Comparison of ENCODE assay signal across 8 cellular contexts in genomic region chr11:67442504-67443398, GRCh38. TPM values are rescaled to one million over a fixed set of nuclear protein-coding genes. Genes with fewer than 3 reads are reported as not detected.
A peak's percentile ranks its signal among the peaks of the same experiment; 100 is the strongest.
DNase-seq lines count a peak whose midpoint lies in the region; ATAC-seq and TF ChIP-seq lines count a peak whose summit lies in the region.

No MANE protein-coding gene starts in this region.

- peaks cover 6 to 63% of the 10 kb centered on the region in 2 donors for H3K4me1 ChIP-seq in left lung
- H3K4me1 ChIP-seq in transverse colon = peaks cover 8 to 50% (median 26%) of the 10 kb centered on the region in 4 donors

- H3K9me3 ChIP-seq in left lung (no peaks in the 10 kb centered on the region), transverse colon (no peaks in the 10 kb centered on the region)

- TF ChIP-seq POLR2A in transverse colon (IDR thresholded peaks at IDR 0.05) = no peak

- H3K4me3 ChIP-seq in left lung (peak overlapping the region; percentile 79 to 89), transverse colon (peak overlapping the region; percentile 87 to 96 (median 92))

- H3K36me3 Mint-ChIP-seq in activated CD4-positive, alpha-beta T cell treated with anti-CD3 and anti-CD28 coated beads, Interleukin-2, amount 10 ng/mL, durations not matched to agents 24 days and 14 days (ENCODE audit: low read depth) = peaks cover 20% of the 10 kb centered on the region

- ATAC-seq in left lung = peak; percentile 1
- ATAC-seq in HG03378 (IDR thresholded peaks at IDR 0.05; ENCODE audit: unreplicated experiment) = no peak

- peaks cover 0 to 46% of the 10 kb centered on the region in 2 donors for H3K36me3 ChIP-seq in left lung
- H3K36me3 ChIP-seq in transverse colon = no peaks in the 10 kb centered on the region

- no peak for TF ChIP-seq EP300 in transverse colon (IDR thresholded peaks at IDR 0.05; ENCODE audit: low read depth)

- H3K9me3 Mint-ChIP-seq in activated CD4-positive, alpha-beta T cell treated with anti-CD3 and anti-CD28 coated beads, Interleukin-2, amount 10 ng/mL, durations not matched to agents 24 days and 14 days = no peaks in the 10 kb centered on the region

- in situ Hi-C loops in transverse colon (cut with MboI; ENCODE audit: low pct_ligation_motif_present in 1 of 4, low pct_unique_long_range_greater_than_20kb in 1 of 4, low sequenced_read_pairs in 3 of 4) = no loop called here

- no peaks in the 10 kb centered on the region for H3K27me3 Mint-ChIP-seq in activated CD4-positive, alpha-beta T cell treated with anti-CD3 and anti-CD28 coated beads, Interleukin-2, amount 10 ng/mL, durations not matched to agents 24 days and 14 days

- H3K4me1 Mint-ChIP-seq in activated CD4-positive, alpha-beta T cell treated with anti-CD3 and anti-CD28 coated beads, Interleukin-2, amount 10 ng/mL, durations not matched to agents 24 days and 14 days = peaks cover 56% of the 10 kb centered on the region

- intact Hi-C loops in activated CD4-positive, alpha-beta T cell treated with anti-CD3 and anti-CD28 coated beads, Interleukin-2, amount 10 ng/mL, durations not matched to agents 24 days and 14 days (cut with micrococcal nuclease) = no loop called here
- intact Hi-C loops in left lung (cut with DNase I) = no loop called here
- intact Hi-C loops in transverse colon (cut with DNase I; ENCODE audit: low total_unique reads) = no loop called here
- intact Hi-C loops in posterior vena cava (cut with DNase I) = no loop called here

- no peaks in the 10 kb centered on the region for H3K27me3 ChIP-seq in left lung
- no peaks in the 10 kb centered on the region for H3K27me3 ChIP-seq in transverse colon

- no peak for TF ChIP-seq CTCF in left lung (IDR thresholded peaks at IDR 0.05)
- no peak for TF ChIP-seq CTCF in transverse colon (IDR thresholded peaks at IDR 0.05)

- H3K4me3 Mint-ChIP-seq in activated CD4-positive, alpha-beta T cell treated with anti-CD3 and anti-CD28 coated beads, Interleukin-2, amount 10 ng/mL, durations not matched to agents 24 days and 14 days = peak overlapping the region; percentile 77

- H3K27ac Mint-ChIP-seq in activated CD4-positive, alpha-beta T cell treated with anti-CD3 and anti-CD28 coated beads, Interleukin-2, amount 10 ng/mL, durations not matched to agents 24 days and 14 days = peak overlapping the region; percentile 90

- 44% methylated on average over 34 of the region's 45 CpGs; no CpG with 5 or more reads in 1 of the 2 donors for WGBS in transverse colon (ENCODE audit: low coverage in 1 of 2), 2 donors

- no peak for DNase-seq in activated CD4-positive, alpha-beta T cell treated with anti-CD3 and anti-CD28 coated beads, Interleukin-2, amount 10 ng/mL, durations not matched to agents 24 days and 14 days
- DNase-seq in activated CD4-positive, alpha-beta T cell treated with anti-CD3 and anti-CD28 coated beads for 4 hours = no peak
- DNase-seq in left lung (peak in 1 of 2 donors; percentile 72), transverse colon (no peak), posterior vena cava (ENCODE audit: low spot score) (no peak), cerebellar cortex (ENCODE audit: low spot score) (no peak)

- H3K27ac ChIP-seq in angular gyrus (ENCODE audit: low read depth, low read length) = peak overlapping the region; percentile 76
- peak overlapping the region; percentile 91 to 96 for H3K27ac ChIP-seq in left lung
- peak overlapping the region; percentile 94 to 99 (median 97) for H3K27ac ChIP-seq in transverse colon

RNA-seq across cellular contexts. Expression of gene CORO1B, which starts 0.5 kb away (rescaled TPM):
- total RNA-seq in activated CD4-positive, alpha-beta T cell treated with anti-CD3 and anti-CD28 coated beads, Interleukin-2, amount 10 ng/mL, durations not matched to agents 24 days and 14 days = 251 and 259 TPM in 2 replicates
- total RNA-seq in left lung (100 to 1,000 TPM; 111 to 119 TPM), transverse colon (100 to 1,000 TPM in 3 of 4 donors, 10 to 100 TPM in 1; 72.6 to 204 (median 151) TPM), posterior vena cava (10 to 100 TPM; 62.6 to 79.7 TPM)

RNA-seq across cellular contexts. Expression of gene PTPRCAP, which starts 5.3 kb away (rescaled TPM):
- 85.1 and 90.3 TPM in 2 replicates for total RNA-seq in activated CD4-positive, alpha-beta T cell treated with anti-CD3 and anti-CD28 coated beads, Interleukin-2, amount 10 ng/mL, durations not matched to agents 24 days and 14 days
- total RNA-seq in left lung (10 to 100 TPM in 1 of 2 donors, 1 to 10 TPM in 1; 5.4 to 12.5 TPM), transverse colon (10 to 100 TPM; 13.2 to 78.9 (median 53.9) TPM), posterior vena cava (1 to 10 TPM; 2.5 TPM)

RNA-seq across cellular contexts. Expression of gene GPR152, which starts 9.8 kb away (rescaled TPM):
- total RNA-seq in activated CD4-positive, alpha-beta T cell treated with anti-CD3 and anti-CD28 coated beads, Interleukin-2, amount 10 ng/mL, durations not matched to agents 24 days and 14 days = not detected in 2 replicates
- total RNA-seq in left lung = not detected
- total RNA-seq in transverse colon = not detected
- not detected for total RNA-seq in posterior vena cava

RNA-seq across cellular contexts. Expression of gene CABP4, which starts 12.4 kb away (rescaled TPM):
- total RNA-seq in activated CD4-positive, alpha-beta T cell treated with anti-CD3 and anti-CD28 coated beads, Interleukin-2, amount 10 ng/mL, durations not matched to agents 24 days and 14 days = 0.66 and 0.68 TPM in 2 replicates
- total RNA-seq in left lung (1 to 10 TPM; 2.0 to 2.7 TPM), transverse colon (1 to 10 TPM in 2 of 4 donors, not detected in 2; 1.2 to 2.2 TPM), posterior vena cava (1 to 10 TPM; 1.2 to 2.2 TPM)

RNA-seq across cellular contexts. Expression of gene RPS6KB2, which starts 14.5 kb away (rescaled TPM):
- 79.3 and 83.1 TPM in 2 replicates for total RNA-seq in activated CD4-positive, alpha-beta T cell treated with anti-CD3 and anti-CD28 coated beads, Interleukin-2, amount 10 ng/mL, durations not matched to agents 24 days and 14 days
- total RNA-seq in left lung = 10 to 100 TPM; 37.7 to 44.1 TPM
- total RNA-seq in transverse colon = 100 to 1,000 TPM in 1 of 4 donors, 10 to 100 TPM in 3; 53.5 to 108 (median 75.9) TPM
- total RNA-seq in posterior vena cava = 10 to 100 TPM; 28.9 TPM
